9 cellular contexts compared by ENCODE assay signal in genomic region chr17:7263071-7263800, GRCh38. TPM values are rescaled to one million over a fixed set of nuclear protein-coding genes. Genes with fewer than 3 reads are reported as not detected.
DNase-seq lines count a peak whose midpoint lies in the region; ATAC-seq and TF ChIP-seq lines count a peak whose summit lies in the region.
"Had no signal": no experiment of that assay in that cellular context is flagged by ENCODE, and none has a peak within 500 bp of the region (broad histone marks: within the 10 kb centered on the region; RNA-seq: fewer than 3 reads in every experiment).

No MANE protein-coding gene starts in this region.

- TF ChIP-seq CTCF in GM13977 (IDR thresholded peaks at IDR 0.05; ENCODE audit: extremely low read depth, insufficient read depth, missing control alignments) = no peak
- no peak for TF ChIP-seq CTCF in nephron (IDR thresholded peaks at IDR 0.05; ENCODE audit: unreplicated experiment in 3 of 3)
- TF ChIP-seq CTCF in ovary (IDR thresholded peaks at IDR 0.05) = no peak

- no peaks in the 10 kb centered on the region for H3K27me3 ChIP-seq in endocrine pancreas (ENCODE audit: control insufficient read depth, insufficient read depth, low read length)
- peaks cover 7% of the 10 kb centered on the region for H3K27me3 ChIP-seq in ovary

- peak overlapping the region; percentile 49 to 90 (median 89) for H3K4me3 Mint-ChIP-seq in nephron

- DNase-seq in GM13977 (ENCODE audit: low spot score) (peak; percentile 38), NCI-H526 (lab: John Stamatoyannopoulos, UW) (peak; percentile 34 to 70), ovary (no peak), NCI-H187 treated with DMSO at 0.1 percent for 48 hours (lab: John Stamatoyannopoulos, UW) (no peak), NCI-H1930 (lab: John Stamatoyannopoulos, UW) (no peak)

- ATAC-seq in GM21526 (IDR thresholded peaks at IDR 0.05; ENCODE audit: low FRiP score, unreplicated experiment) = no peak

- WGBS in ovary, 3 donors = 7 to 12% (median 8%) methylated on average over 19 of the region's 19 CpGs

- in situ Hi-C loops in GM13977 (cut with MboI; ENCODE audit: low pct_unique_long_range_greater_than_20kb, low sequenced_read_pairs, unreplicated experiment) = no loop called here

- no peak for TF ChIP-seq EP300 in ovary (IDR thresholded peaks at IDR 0.05)

- H3K9me3 ChIP-seq in endocrine pancreas (ENCODE audit: control insufficient read depth, low read length) (no peaks in the 10 kb centered on the region), ovary (no peaks in the 10 kb centered on the region)

- H3K36me3 Mint-ChIP-seq in nephron (ENCODE audit: low read depth) = peaks cover 15% of the 10 kb centered on the region

- H3K27ac Mint-ChIP-seq in nephron = peak overlapping the region; percentile 70 to 98 (median 91)

- TF ChIP-seq POLR2A in ovary (IDR thresholded peaks at IDR 0.05) = no peak

- H3K36me3 ChIP-seq in endocrine pancreas (ENCODE audit: control insufficient read depth, insufficient read depth, low read length) = no peaks in the 10 kb centered on the region
- H3K36me3 ChIP-seq in ovary = no peaks in the 10 kb centered on the region

- peak overlapping the region; percentile 95 for H3K9ac ChIP-seq in endocrine pancreas (ENCODE audit: control insufficient read depth, insufficient read depth, low read length)

- H3K4me1 Mint-ChIP-seq in nephron = peaks cover 11% of the 10 kb centered on the region

- intact Hi-C loops in ovary (cut with DNase I) = no loop called here

- H3K4me3 ChIP-seq in endocrine pancreas (ENCODE audit: control insufficient read depth, insufficient read depth, low read length) (peak overlapping the region; percentile 55), ovary (no peak overlapping the region)

- H3K4me1 ChIP-seq in endocrine pancreas (ENCODE audit: control insufficient read depth, insufficient read depth, low read length) = no peaks in the 10 kb centered on the region
- peaks cover 11% of the 10 kb centered on the region for H3K4me1 ChIP-seq in ovary (ENCODE audit: insufficient read depth)

- peaks cover 79% of the 10 kb centered on the region for H3K27me3 Mint-ChIP-seq in nephron (ENCODE audit: low read depth)

- H3K9me3 Mint-ChIP-seq in nephron = no peaks in the 10 kb centered on the region

- H3K27ac ChIP-seq in ovary = no peak overlapping the region

RNA-seq across cellular contexts. Expression of gene CLDN7, which starts 1.0 kb away (rescaled TPM):
- total RNA-seq in ovary = 100 to 1,000 TPM in 1 of 7 donors, 1 to 10 TPM in 4, under 1 TPM in 1, not detected in 1; 0.53 to 102 (median 6.3) TPM
- polyA plus RNA-seq in ovary = 1 to 10 TPM in 1 of 2 donors, under 1 TPM in 1; 0.27 to 1.1 TPM

RNA-seq across cellular contexts. Expression of gene ELP5, which starts 11.2 kb away (rescaled TPM):
- total RNA-seq in ovary = 10 to 100 TPM; 18.7 to 55.7 (median 40.6) TPM
- polyA plus RNA-seq in ovary = 10 to 100 TPM; 35.1 to 56.0 TPM

RNA-seq across cellular contexts. Expression of gene CTDNEP1, which starts 11.7 kb away (rescaled TPM):
- total RNA-seq in ovary = 100 to 1,000 TPM in 5 of 7 donors, 10 to 100 TPM in 2; 42.3 to 136 (median 123) TPM
- 100 to 1,000 TPM in 1 of 2 donors, 10 to 100 TPM in 1; 82.5 to 256 TPM for polyA plus RNA-seq in ovary

RNA-seq across cellular contexts. Expression of gene SLC2A4, which starts 18.3 kb away (rescaled TPM):
- total RNA-seq in ovary = 1 to 10 TPM in 6 of 7 donors, under 1 TPM in 1; 0.83 to 9.8 (median 2.3) TPM
- 1 to 10 TPM; 3.4 to 4.1 TPM for polyA plus RNA-seq in ovary
- total RNA-seq: glomerular endothelial cell had no signal

RNA-seq across cellular contexts. Expression of gene GABARAP, which starts 21.0 kb away (rescaled TPM):
- 1,000 to 10,000 TPM in 1 of 7 donors, 100 to 1,000 TPM in 6; 526 to 1,303 (median 619) TPM for total RNA-seq in ovary
- 1,000 to 10,000 TPM in 1 of 2 donors, 100 to 1,000 TPM in 1; 763 to 1,518 TPM for polyA plus RNA-seq in ovary

Comparison
In these comparisons a context has a peak if more than half of its experiments do, and no peak if none do; other contexts are left out.
1. DNase-seq: peak in GM13977 (single experiment) and NCI-H526 (2 of 2); none in ovary (0 of 5), NCI-H187 treated with DMSO at 0.1 percent for 48 hours (single experiment) and NCI-H1930 (0 of 2).